ENCODE assay signal across 21 cellular contexts in the genomic region with DNA sequence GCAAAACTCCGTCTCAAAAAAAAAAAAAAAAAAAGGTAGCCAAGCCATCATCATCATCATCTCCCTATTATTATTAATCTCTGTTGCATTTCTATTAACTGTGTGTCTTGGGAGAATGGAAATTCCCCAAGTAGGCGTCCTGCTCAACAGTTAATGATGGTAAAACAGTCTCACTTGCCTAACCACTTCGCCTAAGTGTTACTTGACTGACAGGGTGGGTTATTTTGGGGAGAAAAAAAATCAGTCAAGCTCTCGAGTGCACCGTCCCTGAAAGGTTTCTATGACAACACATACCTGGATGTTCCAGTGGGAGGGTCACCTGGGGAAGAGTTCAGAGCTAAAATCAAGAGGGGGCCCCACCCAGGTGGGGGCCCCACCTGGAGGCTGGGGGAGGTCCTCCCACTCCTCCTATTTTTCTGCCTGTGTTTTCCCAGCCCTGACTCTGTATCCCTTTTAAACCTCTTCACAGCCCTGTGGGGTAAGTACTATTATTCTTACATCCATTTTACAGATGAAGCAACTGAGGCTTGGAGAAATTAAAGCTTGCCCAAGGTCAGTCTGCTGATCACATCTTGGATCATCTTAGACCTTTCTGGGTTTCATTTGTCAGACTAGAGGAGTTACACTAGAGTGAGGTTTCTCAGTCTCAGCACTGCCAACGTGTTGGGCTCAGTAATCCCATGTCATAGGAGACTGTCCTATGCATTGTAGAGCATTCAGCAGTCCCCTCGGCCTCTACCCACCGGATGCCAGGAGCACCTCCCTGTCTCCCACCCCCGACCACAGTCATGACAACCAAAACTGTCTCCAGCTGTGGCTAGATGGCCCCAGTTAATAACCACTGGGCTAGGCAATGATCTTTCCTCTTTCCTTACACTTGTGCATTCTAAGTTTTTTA.
"Had no signal": no experiment of that assay in that cellular context is flagged by ENCODE, and none has a peak within 500 bp of the region (broad histone marks: within the 10 kb centered on the region; RNA-seq: fewer than 3 reads in every experiment).

No MANE protein-coding gene starts in this region.

- H3K9me3 ChIP-seq: esophagus squamous epithelium, gastroesophageal sphincter, right atrium auricular region, tibial nerve, upper lobe of right lung, vagina had no signal

- H3K27ac Mint-ChIP-seq: nephron; stimulated activated memory B cell treated with anti-CD40 and anti-IgM and Interleukin-4, amounts not matched to agents 10 μg/mL and 1 μg/mL and 100 μg/mL, for 72 hours; stimulated activated naive CD8-positive, alpha-beta T cell treated with anti-CD3 and anti-CD28 coated beads, Interleukin-15, Interleukin-2, amounts not matched to agents 100 ng/mL and 50 ng/mL, for 24 hours had no signal

- ATAC-seq: gastroesophageal sphincter; left colon; left ventricle myocardium superior; stimulated activated memory B cell treated with anti-CD40 and anti-IgM and Interleukin-4, amounts not matched to agents 10 μg/mL and 1 μg/mL and 100 μg/mL, for 72 hours; upper lobe of right lung had no signal

- H3K27me3 Mint-ChIP-seq: naive B cell; stimulated activated memory B cell treated with anti-CD40 and anti-IgM and Interleukin-4, amounts not matched to agents 10 μg/mL and 1 μg/mL and 100 μg/mL, for 72 hours; stimulated activated naive CD8-positive, alpha-beta T cell treated with anti-CD3 and anti-CD28 coated beads, Interleukin-15, Interleukin-2, amounts not matched to agents 100 ng/mL and 50 ng/mL, for 24 hours had no signal

- H3K4me3 Mint-ChIP-seq: naive B cell; nephron; stimulated activated memory B cell treated with anti-CD40 and anti-IgM and Interleukin-4, amounts not matched to agents 10 μg/mL and 1 μg/mL and 100 μg/mL, for 72 hours; stimulated activated naive CD8-positive, alpha-beta T cell treated with anti-CD3 and anti-CD28 coated beads, Interleukin-15, Interleukin-2, amounts not matched to agents 100 ng/mL and 50 ng/mL, for 24 hours had no signal

- H3K27ac ChIP-seq: esophagus squamous epithelium, gastroesophageal sphincter, right atrium auricular region, tibial nerve, upper lobe of right lung, vagina had no signal

- H3K4me3 ChIP-seq: esophagus squamous epithelium, gastroesophageal sphincter, lung, right atrium auricular region, tibial nerve, upper lobe of right lung, vagina had no signal

- FAIRE-seq: small intestine had no signal

- DNase-seq: effector memory CD4-positive, alpha-beta T cell; esophagus squamous epithelium; foreskin fibroblast; glutamatergic neuron; left colon; left ventricle myocardium superior; mesendoderm; naive B cell; posterior cingulate gyrus; small intestine; stimulated activated CD4-positive, alpha-beta T cell treated with anti-CD3 and anti-CD28 coated beads, Interleukin-2, amount 100 ng/mL, for 48 hours; stimulated activated CD8-positive, alpha-beta memory T cell treated with anti-CD3 and anti-CD28 coated beads, Interleukin-4, amount 100 ng/mL, for 48 hours; upper lobe of right lung had no signal

- H3K27me3 ChIP-seq: esophagus squamous epithelium, gastroesophageal sphincter, right atrium auricular region, tibial nerve, upper lobe of right lung, vagina had no signal

- H3K4me1 Mint-ChIP-seq: nephron had no signal

- H3K9me3 Mint-ChIP-seq: nephron; stimulated activated memory B cell treated with anti-CD40 and anti-IgM and Interleukin-4, amounts not matched to agents 10 μg/mL and 1 μg/mL and 100 μg/mL, for 72 hours; stimulated activated naive CD8-positive, alpha-beta T cell treated with anti-CD3 and anti-CD28 coated beads, Interleukin-15, Interleukin-2, amounts not matched to agents 100 ng/mL and 50 ng/mL, for 24 hours had no signal

- H3K4me1 ChIP-seq: esophagus squamous epithelium, gastroesophageal sphincter, right atrium auricular region, tibial nerve, upper lobe of right lung, vagina had no signal
